ENCODE assay signal across 15 cellular contexts in genomic region chr11:16780698-16781550, GRCh38.
"Had no signal": no experiment of that assay in that cellular context is flagged by ENCODE, and none has a peak within 500 bp of the region (broad histone marks: within the 10 kb centered on the region; RNA-seq: fewer than 3 reads in every experiment).

No MANE protein-coding gene starts in this region.

- H3K27me3 ChIP-seq: brain microvascular endothelial cell, heart right ventricle, pancreas, tibial artery had no signal

- H3K36me3 ChIP-seq: brain microvascular endothelial cell had no signal

- FAIRE-seq: pancreas had no signal

- H3K9me3 ChIP-seq: esophagus squamous epithelium, heart right ventricle, pancreas, tibial artery had no signal

- ATAC-seq: activated CD8-positive, alpha-beta T cell treated with anti-CD3 and anti-CD28 coated beads for 36 hours; naive thymus-derived CD4-positive, alpha-beta T cell; pancreas had no signal

- H3K27ac ChIP-seq: brain microvascular endothelial cell, esophagus squamous epithelium, heart right ventricle, pancreas, tibial artery had no signal

- H3K4me3 ChIP-seq: esophagus squamous epithelium, heart right ventricle, pancreas, tibial artery had no signal

- H3K4me1 ChIP-seq: pancreas had no signal

- DNase-seq: activated CD4-positive, alpha-beta T cell treated with anti-CD3 and anti-CD28 coated beads, Interleukin-2, amount 10 ng/mL, durations not matched to agents 24 days and 14 days; activated CD8-positive, alpha-beta T cell treated with anti-CD3 and anti-CD28 coated beads for 36 hours; activated naive CD4-positive, alpha-beta T cell treated with anti-CD3 and anti-CD28 coated beads for 36 hours; activated T-cell treated with anti-CD3 and anti-CD28 coated beads, Interleukin-2, amount 50 U/mL, for 24 hours; brain microvascular endothelial cell; effector memory CD4-positive, alpha-beta T cell; esophagus squamous epithelium; heart right ventricle; immature natural killer cell; naive thymus-derived CD4-positive, alpha-beta T cell; pancreas; stimulated activated CD8-positive, alpha-beta memory T cell treated with anti-CD3 and anti-CD28 coated beads, Interleukin-4, amount 100 ng/mL, for 48 hours; stimulated activated naive CD4-positive, alpha-beta T cell; T1000 had no signal
